1 cellular context compared by ENCODE assay signal in genomic region chr1:24275510-24275909, GRCh38.
TF ChIP-seq lines count a peak whose summit lies in the region.

No MANE protein-coding gene starts in this region.

TF ChIP-seq in H1, 55 proteins besides CTCF, POLR2A, EP300 and RAD21:
- TF ChIP-seq CEBPB (IDR thresholded peaks at IDR 0.05; ENCODE audit: low read depth, low read length) = no peak
- no peak for TF ChIP-seq BRCA1 (IDR thresholded peaks at IDR 0.05; ENCODE audit: low read depth, low read length)
- no peak for TF ChIP-seq ASH2L (IDR thresholded peaks at IDR 0.05; ENCODE audit: low read length)
- TF ChIP-seq TCF12 (IDR thresholded peaks at IDR 0.05; ENCODE audit: low read depth, low read length) = no peak
- TF ChIP-seq CHD2 (IDR thresholded peaks at IDR 0.05; ENCODE audit: low read length) = no peak
TF ChIP-seq in H1: peak in this region for 0.
